ENCODE assay signal across 8 cellular contexts in the genomic region with DNA sequence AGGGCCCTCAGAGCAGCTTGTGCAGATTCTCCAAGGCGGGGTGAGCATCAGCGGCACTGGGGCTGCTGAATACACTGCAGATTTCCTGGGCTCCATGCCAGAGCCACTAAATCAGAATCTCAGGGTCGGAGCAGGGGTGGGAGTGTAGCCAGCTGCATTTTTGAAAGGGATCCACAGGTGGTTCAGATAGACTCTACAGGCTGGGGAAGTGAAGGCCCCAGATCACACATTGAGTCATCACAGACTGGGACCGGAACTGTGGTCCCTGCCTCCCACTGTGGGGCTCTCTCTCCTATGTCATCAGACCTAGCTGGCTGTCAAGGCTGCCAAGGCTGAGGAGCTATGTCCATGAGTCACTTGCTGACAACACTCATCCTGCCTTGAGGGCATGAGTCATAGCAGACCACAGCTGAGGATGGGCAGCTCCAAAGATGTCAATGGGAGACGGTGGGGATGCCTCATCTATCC.
DNase-seq lines count a peak whose midpoint lies in the region; TF ChIP-seq lines count a peak whose summit lies in the region.

No MANE protein-coding gene starts in this region.

- TF ChIP-seq POLR2A in prostate gland (IDR thresholded peaks at IDR 0.05) = no peak

- H3K36me3 Mint-ChIP-seq in activated CD4-positive, alpha-beta memory T cell treated with anti-CD3 and anti-CD28 coated beads, Interleukin-2, amount 10 ng/mL, durations not matched to agents 7 days and 5 days (ENCODE audit: low read depth) = no peaks in the 10 kb centered on the region

- 25 to 33% methylated on average over 3 to 4 of the region's 5 CpGs for WGBS in GM23248 (ENCODE audit: low coverage in 1 of 2, low lambda C conversion rate in 2 of 2, missing lambda C conversion rate in 2 of 2), 2 experiments
- no CpG with 5 or more reads among the region's 5 CpGs for WGBS in prostate gland

- no peaks in the 10 kb centered on the region for H3K36me3 ChIP-seq in GM23248 (ENCODE audit: low read depth)
- H3K36me3 ChIP-seq in Karpas-422 (ENCODE audit: insufficient read depth, low read length) = no peaks in the 10 kb centered on the region
- no peaks in the 10 kb centered on the region for H3K36me3 ChIP-seq in WERI-Rb-1
- no peaks in the 10 kb centered on the region for H3K36me3 ChIP-seq in prostate gland

- TF ChIP-seq CTCF in GM13976 (IDR thresholded peaks at IDR 0.05; ENCODE audit: borderline replicate concordance, control extremely low read depth, extremely low read depth, insufficient read depth, missing control alignments) = no peak
- no peak for TF ChIP-seq CTCF in fibroblast of villous mesenchyme (IDR thresholded peaks at IDR 0.05; ENCODE audit: insufficient read depth, low read depth, low read length)
- TF ChIP-seq CTCF in WERI-Rb-1 (IDR thresholded peaks at IDR 0.05; ENCODE audit: low read depth, low read length) = no peak
- TF ChIP-seq CTCF in prostate gland (IDR thresholded peaks at IDR 0.05) = no peak

- H3K4me1 Mint-ChIP-seq in activated CD4-positive, alpha-beta memory T cell treated with anti-CD3 and anti-CD28 coated beads, Interleukin-2, amount 10 ng/mL, durations not matched to agents 7 days and 5 days = peaks cover 11% of the 10 kb centered on the region

- H3K27ac Mint-ChIP-seq in activated CD4-positive, alpha-beta memory T cell treated with anti-CD3 and anti-CD28 coated beads, Interleukin-2, amount 10 ng/mL, durations not matched to agents 7 days and 5 days = no peak overlapping the region

- H3K9me3 ChIP-seq in GM23248 (ENCODE audit: low read depth) = no peaks in the 10 kb centered on the region
- H3K9me3 ChIP-seq in Karpas-422 (ENCODE audit: low read length) = no peaks in the 10 kb centered on the region
- no peaks in the 10 kb centered on the region for H3K9me3 ChIP-seq in WERI-Rb-1 (ENCODE audit: severe bottlenecking)
- H3K9me3 ChIP-seq in prostate gland = no peaks in the 10 kb centered on the region

- H3K9ac ChIP-seq in GM23248 (no peak overlapping the region), Karpas-422 (ENCODE audit: low read length) (no peak overlapping the region)

- 0 out of 2 replicates have a peak, but pooled peaks cover 5% of the 10 kb centered on the region for H3F3A ChIP-seq in GM23248 (ENCODE audit: insufficient read depth)

- CTCF ChIA-PET in activated CD4-positive, alpha-beta memory T cell treated with anti-CD3 and anti-CD28 coated beads, Interleukin-2, amount 10 ng/mL, durations not matched to agents 7 days and 5 days (lab: Charles Lee) = interaction anchor here (0.7 kb wide), 1 partner anchor 164 kb away, joined by 3 read pairs; no protein-coding TSS in a partner anchor

- no peaks in the 10 kb centered on the region for H3K9me3 Mint-ChIP-seq in activated CD4-positive, alpha-beta memory T cell treated with anti-CD3 and anti-CD28 coated beads, Interleukin-2, amount 10 ng/mL, durations not matched to agents 7 days and 5 days

- H3K4me3 ChIP-seq in GM23248 = no peak overlapping the region
- H3K4me3 ChIP-seq in Karpas-422 (ENCODE audit: low read length) = no peak overlapping the region
- H3K4me3 ChIP-seq in fibroblast of villous mesenchyme (ENCODE audit: low read depth, low read length) = no peak overlapping the region
- no peak overlapping the region for H3K4me3 ChIP-seq in WERI-Rb-1 (ENCODE audit: low read depth, low read length)
- no peak overlapping the region for H3K4me3 ChIP-seq in prostate gland

- POLR2A ChIA-PET in activated CD4-positive, alpha-beta memory T cell treated with anti-CD3 and anti-CD28 coated beads, Interleukin-2, amount 10 ng/mL, durations not matched to agents 7 days and 5 days (lab: Charles Lee) = no interaction called here

- peak; percentile 67 for DNase-seq in GM13976 (ENCODE audit: low spot score)
- peak; percentile 97 for DNase-seq in GM23248
- DNase-seq in Karpas-422 = peak; percentile 72
- DNase-seq in activated CD4-positive, alpha-beta memory T cell treated with anti-CD3 and anti-CD28 coated beads, Interleukin-2, amount 10 ng/mL, durations not matched to agents 7 days and 5 days = peak; percentile 65
- DNase-seq in fibroblast of villous mesenchyme (ENCODE audit: low read depth) = peak; percentile 92
- peak; percentile 81 for DNase-seq in stimulated activated CD4-positive, alpha-beta T cell treated with anti-CD3 and anti-CD28 coated beads, Interleukin-1b, Interleukin-23, amount 100 ng/mL, for 48 hours
- DNase-seq in WERI-Rb-1 = no peak
- no peak for DNase-seq in prostate gland (ENCODE audit: low spot score)

- H3K27me3 Mint-ChIP-seq in activated CD4-positive, alpha-beta memory T cell treated with anti-CD3 and anti-CD28 coated beads, Interleukin-2, amount 10 ng/mL, durations not matched to agents 7 days and 5 days = no peaks in the 10 kb centered on the region

- no peak overlapping the region for H3K4me3 Mint-ChIP-seq in activated CD4-positive, alpha-beta memory T cell treated with anti-CD3 and anti-CD28 coated beads, Interleukin-2, amount 10 ng/mL, durations not matched to agents 7 days and 5 days

- H3K79me2 ChIP-seq in GM23248 (ENCODE audit: insufficient read depth) = no peaks in the 10 kb centered on the region
- no peaks in the 10 kb centered on the region for H3K79me2 ChIP-seq in Karpas-422 (ENCODE audit: low read length)

- no peak overlapping the region for H2AFZ ChIP-seq in GM23248
- no peak overlapping the region for H2AFZ ChIP-seq in Karpas-422 (ENCODE audit: low read length)

- H3K4me1 ChIP-seq in GM23248 (ENCODE audit: insufficient read depth) (peaks cover 31% of the 10 kb centered on the region), Karpas-422 (ENCODE audit: low read length) (peaks cover 3% of the 10 kb centered on the region; the same call in 1 of the 2 replicates), prostate gland (replicated peaks) (no peaks in the 10 kb centered on the region)

- H3K27me3 ChIP-seq in GM23248 (replicated peaks; ENCODE audit: insufficient read depth) (no peaks in the 10 kb centered on the region), Karpas-422 (ENCODE audit: low read length) (no peaks in the 10 kb centered on the region), WERI-Rb-1 (ENCODE audit: insufficient read depth, low read depth, severe bottlenecking) (peaks cover 86% of the 10 kb centered on the region), prostate gland (replicated peaks; ENCODE audit: insufficient read depth) (no peaks in the 10 kb centered on the region)

- H3K4me2 ChIP-seq in GM23248 (ENCODE audit: unreplicated experiment) (no peak overlapping the region), Karpas-422 (ENCODE audit: low read depth, low read length, poor library complexity, severe bottlenecking) (no peak overlapping the region)

- in situ Hi-C loops in GM13976 (cut with MboI; ENCODE audit: low sequenced_read_pairs, unreplicated experiment) (no loop called here), GM23248 (cut with MboI) (no loop called here)

- peak overlapping the region; percentile 60 for H3K27ac ChIP-seq in GM23248
- no peak overlapping the region for H3K27ac ChIP-seq in Karpas-422 (ENCODE audit: low read length)
- no peak overlapping the region for H3K27ac ChIP-seq in WERI-Rb-1
- H3K27ac ChIP-seq in prostate gland = no peak overlapping the region

- intact Hi-C loops in prostate gland (cut with DNase I) = no loop called here

- H3K9me2 ChIP-seq in GM23248 (ENCODE audit: insufficient read depth) (no peaks in the 10 kb centered on the region), Karpas-422 (replicated peaks; ENCODE audit: insufficient read depth, low read length) (no peaks in the 10 kb centered on the region)

- H4K20me1 ChIP-seq in GM23248 (ENCODE audit: insufficient read depth) = no peaks in the 10 kb centered on the region
- no peaks in the 10 kb centered on the region for H4K20me1 ChIP-seq in Karpas-422 (ENCODE audit: insufficient read depth, low read depth, low read length)

Comparison
In these comparisons a context has a peak if more than half of its experiments do, and no peak if none do; other contexts are left out.
1. DNase-seq: peak in GM13976 (single experiment), GM23248 (single experiment), Karpas-422 (single experiment), activated CD4-positive, alpha-beta memory T cell treated with anti-CD3 and anti-CD28 coated beads, Interleukin-2, amount 10 ng/mL, durations not matched to agents 7 days and 5 days (single experiment), fibroblast of villous mesenchyme (single experiment) and stimulated activated CD4-positive, alpha-beta T cell treated with anti-CD3 and anti-CD28 coated beads, Interleukin-1b, Interleukin-23, amount 100 ng/mL, for 48 hours (single experiment); none in WERI-Rb-1 (single experiment) and prostate gland (single experiment).